In genomic region chr19:57849162-57849665, GRCh38 we compare ENCODE assay signal across 8 cellular contexts. TPM values are rescaled to one million over a fixed set of nuclear protein-coding genes. Genes with fewer than 3 reads are reported as not detected.
DNase-seq lines count a peak whose midpoint lies in the region; ATAC-seq and TF ChIP-seq lines count a peak whose summit lies in the region.
"Not testable (repeated sequence)": the region's sequence is repeated elsewhere in the genome, so short reads cannot be mapped to it uniquely, and the experiment has no call there.

No MANE protein-coding gene starts in this region.

- not testable (repeated sequence) for H3K9ac ChIP-seq in endodermal cell (ENCODE audit: extremely low read depth, low read length, poor library complexity, severe bottlenecking)
- H3K9ac ChIP-seq in skeletal muscle tissue (ENCODE audit: low read depth in 1 of 3, low read length in 3 of 3) = peak overlapping the region in 1 of 3 donors; percentile 84

- H3K9me3 ChIP-seq in endodermal cell (ENCODE audit: control insufficient read depth, low read length); lower lobe of right lung; skeletal muscle tissue (ENCODE audit: control insufficient read depth in 3 of 3, low read length in 3 of 3): not testable (repeated sequence)

- H3K9me3 Mint-ChIP-seq in activated T-cell treated with anti-CD3 and anti-CD28 coated beads, Interleukin-2, amount 50 U/mL, for 24 hours; endodermal cell: not testable (repeated sequence)

- TF ChIP-seq CTCF in C4-2B (conservative IDR thresholded peaks at IDR 0.05); NB4 (IDR thresholded peaks at IDR 0.05; ENCODE audit: low read depth, low read length); endodermal cell (conservative IDR thresholded peaks at IDR 0.05); lower lobe of right lung (IDR thresholded peaks at IDR 0.05): not testable (repeated sequence)

- ATAC-seq in GM19397 (IDR thresholded peaks at IDR 0.05; ENCODE audit: unreplicated experiment) (peak; percentile 1), HG02973 (IDR thresholded peaks at IDR 0.05; ENCODE audit: unreplicated experiment) (peak; percentile 29), lower lobe of right lung (peak in 1 of 2 donors; percentile 18)

- not testable (repeated sequence) for TF ChIP-seq POLR2A in NB4 (IDR thresholded peaks at IDR 0.05; ENCODE audit: extremely low read depth, insufficient read length)

- H3K36me3 Mint-ChIP-seq in activated T-cell treated with anti-CD3 and anti-CD28 coated beads, Interleukin-2, amount 50 U/mL, for 24 hours (ENCODE audit: low read depth) = peaks cover 86% of the 10 kb centered on the region
- H3K36me3 Mint-ChIP-seq in endodermal cell (ENCODE audit: low read depth) = peaks cover 46% of the 10 kb centered on the region

- intact Hi-C loops in lower lobe of right lung (cut with DNase I) = not testable (repeated sequence)

- H3K27me3 Mint-ChIP-seq in activated T-cell treated with anti-CD3 and anti-CD28 coated beads, Interleukin-2, amount 50 U/mL, for 24 hours; endodermal cell (ENCODE audit: insufficient read depth): not testable (repeated sequence)

- H3K27me3 ChIP-seq in endodermal cell (ENCODE audit: control insufficient read depth, insufficient read depth, low read length, poor library complexity, severe bottlenecking); lower lobe of right lung (ENCODE audit: low read depth); skeletal muscle tissue (ENCODE audit: control insufficient read depth in 3 of 3, insufficient read depth in 3 of 3, low read length in 3 of 3): not testable (repeated sequence)

- H3K4me3 ChIP-seq in NB4 (ENCODE audit: low read depth, low read length) (peak overlapping the region; percentile 81), endodermal cell (ENCODE audit: low read length) (peak overlapping the region; percentile 97), lower lobe of right lung (peak overlapping the region; percentile 79), skeletal muscle tissue (ENCODE audit: low read length in 3 of 3) (peak overlapping the region; percentile 70 to 84 (median 76))

- peak overlapping the region; percentile 92 for H3K27ac Mint-ChIP-seq in activated T-cell treated with anti-CD3 and anti-CD28 coated beads, Interleukin-2, amount 50 U/mL, for 24 hours
- H3K27ac Mint-ChIP-seq in endodermal cell = peak overlapping the region; percentile 86

- peaks cover 47% of the 10 kb centered on the region for H3K36me3 ChIP-seq in endodermal cell (ENCODE audit: control insufficient read depth, insufficient read depth, low read length)
- not testable (repeated sequence) for H3K36me3 ChIP-seq in lower lobe of right lung; skeletal muscle tissue (ENCODE audit: control insufficient read depth in 3 of 3, insufficient read depth in 3 of 3, low read length in 3 of 3)

- not testable (repeated sequence) for DNase-seq in NB4 (ENCODE audit: low read depth); activated T-cell treated with anti-CD3 and anti-CD28 coated beads, Interleukin-2, amount 50 U/mL, for 24 hours; endodermal cell; lower lobe of right lung

- peaks cover 33% of the 10 kb centered on the region for H3K4me1 Mint-ChIP-seq in activated T-cell treated with anti-CD3 and anti-CD28 coated beads, Interleukin-2, amount 50 U/mL, for 24 hours (ENCODE audit: low read depth)
- peaks cover 21% of the 10 kb centered on the region for H3K4me1 Mint-ChIP-seq in endodermal cell

- H3K4me1 ChIP-seq in endodermal cell (ENCODE audit: control insufficient read depth, insufficient read depth, low read length); lower lobe of right lung: not testable (repeated sequence)
- H3K4me1 ChIP-seq in skeletal muscle tissue (ENCODE audit: control insufficient read depth in 3 of 3, insufficient read depth in 3 of 3, low read length in 3 of 3) = peaks cover 8 to 21% (median 9%) of the 10 kb centered on the region in 3 donors

- peak overlapping the region; percentile 89 for H3K4me3 Mint-ChIP-seq in activated T-cell treated with anti-CD3 and anti-CD28 coated beads, Interleukin-2, amount 50 U/mL, for 24 hours
- peak overlapping the region; percentile 77 for H3K4me3 Mint-ChIP-seq in endodermal cell

- 57% methylated on average over 2 of the region's 2 CpGs; no CpG with 5 or more reads in 1 of the 2 experiments for WGBS in endodermal cell (ENCODE audit: insufficient coverage in 1 of 2, insufficient read length in 1 of 2), 2 experiments

- H3K27ac ChIP-seq in C4-2B = peak overlapping the region; percentile 72; the same call in 1 of the 2 replicates
- H3K27ac ChIP-seq in endodermal cell (ENCODE audit: low read depth, low read length); lower lobe of right lung; skeletal muscle tissue (ENCODE audit: low read depth, low read length): not testable (repeated sequence)

RNA-seq across cellular contexts. Expression of gene ZNF587, which starts 0.4 kb away (rescaled TPM):
- total RNA-seq in endodermal cell = 10 to 100 TPM; 64.1 to 98.1 TPM
- polyA plus RNA-seq in endodermal cell (2013, experiment 1 of 2) = 24.8 TPM
- polyA plus RNA-seq in endodermal cell (2013, experiment 2 of 2) = 24.7 TPM
- total RNA-seq in lower lobe of right lung = 25.6 TPM
- total RNA-seq in skeletal muscle tissue = 18.8 TPM

RNA-seq across cellular contexts. Expression of gene ZNF587B, which starts 19.1 kb away (rescaled TPM):
- total RNA-seq in endodermal cell (10 to 100 TPM; 37.0 to 39.9 TPM), lower lobe of right lung (12.5 TPM), skeletal muscle tissue (17.2 TPM)
- 9.2 TPM for polyA plus RNA-seq in endodermal cell (2013, experiment 1 of 2)
- polyA plus RNA-seq in endodermal cell (2013, experiment 2 of 2) = 8.9 TPM

RNA-seq across cellular contexts. Expression of gene ZNF552, which starts 34.5 kb away (rescaled TPM):
- total RNA-seq in endodermal cell (10 to 100 TPM; 17.4 to 18.8 TPM), lower lobe of right lung (20.0 TPM), skeletal muscle tissue (7.3 TPM)
- 4.9 TPM for polyA plus RNA-seq in endodermal cell (2013, experiment 1 of 2)
- 6.5 TPM for polyA plus RNA-seq in endodermal cell (2013, experiment 2 of 2)

RNA-seq across cellular contexts. Expression of gene ZNF814, which starts 39.6 kb away (rescaled TPM):
- total RNA-seq in endodermal cell = 10 to 100 TPM; 54.7 to 63.0 TPM
- polyA plus RNA-seq in endodermal cell (2013, experiment 1 of 2) = 25.6 TPM
- polyA plus RNA-seq in endodermal cell (2013, experiment 2 of 2) = 25.0 TPM
- 13.5 TPM for total RNA-seq in lower lobe of right lung
- 13.0 TPM for total RNA-seq in skeletal muscle tissue
